In genomic region chr12:124497658-124498057, GRCh38 we compare ENCODE assay signal across 10 cellular contexts.
A peak's percentile ranks its signal among the peaks of the same experiment; 100 is the strongest.
DNase-seq lines count a peak whose midpoint lies in the region; ATAC-seq and TF ChIP-seq lines count a peak whose summit lies in the region.
"Had no signal": no experiment of that assay in that cellular context is flagged by ENCODE, and none has a peak within 500 bp of the region (broad histone marks: within the 10 kb centered on the region; RNA-seq: fewer than 3 reads in every experiment).

No MANE protein-coding gene starts in this region.

- H3K23ac ChIP-seq in H9 (ENCODE audit: insufficient read length, low read depth, low read length): no peak overlapping the region

- peaks cover 11% of the 10 kb centered on the region for H3K79me1 ChIP-seq in H9 (ENCODE audit: insufficient read depth, low read depth, low read length, poor library complexity, severe bottlenecking)

- H3K4ac ChIP-seq in H9 (ENCODE audit: low read depth, low read length): no peak overlapping the region

- no peaks in the 10 kb centered on the region; the same call in 1 of the 2 replicates for H3K27me3 Mint-ChIP-seq in H9 (ENCODE audit: low read depth)
- no peaks in the 10 kb centered on the region for H3K27me3 Mint-ChIP-seq in activated CD8-positive, alpha-beta T cell treated with anti-CD3 and anti-CD28 coated beads for 36 hours

- no peaks in the 10 kb centered on the region for H3K27me3 ChIP-seq in H9 (ENCODE audit: insufficient read depth, low read length)

- H2BK15ac ChIP-seq in H9 (ENCODE audit: low read depth, low read length): no peak overlapping the region

- H3K9me3 ChIP-seq in H9 (ENCODE audit: control insufficient read depth, low read depth, low read length): no peaks in the 10 kb centered on the region

- H4K91ac ChIP-seq in H9 (ENCODE audit: insufficient read length, low read depth, low read length): no peak overlapping the region

- no peaks in the 10 kb centered on the region; the same call in 1 of the 2 replicates for H3K4me1 ChIP-seq in H9 (ENCODE audit: insufficient read depth, low read length)

- no peak overlapping the region for H3K4me3 Mint-ChIP-seq in H9
- H3K4me3 Mint-ChIP-seq in activated CD8-positive, alpha-beta T cell treated with anti-CD3 and anti-CD28 coated beads for 36 hours: no peak overlapping the region
- H3K4me3 Mint-ChIP-seq: T-helper 1 cell treated with Interleukin-12 subunit alpha and Interleukin-12 subunit beta and Interleukin-4 antibody, amounts not matched to agents 30 μg/mL and 1 μg/mL, for 36 hours had no signal

- peaks cover 50 to 54% of the 10 kb centered on the region in 2 experiments for H3K4me1 Mint-ChIP-seq in H9
- peaks cover 73% of the 10 kb centered on the region for H3K4me1 Mint-ChIP-seq in activated CD8-positive, alpha-beta T cell treated with anti-CD3 and anti-CD28 coated beads for 36 hours (ENCODE audit: low read depth)

- no peak overlapping the region for H4K8ac ChIP-seq in H9 (replicated peaks; ENCODE audit: insufficient read length, low read depth, low read length)

- H3K9ac ChIP-seq in H9 (ENCODE audit: extremely low read depth, insufficient read length, low read length): no peak overlapping the region

- no peak overlapping the region for H2BK5ac ChIP-seq in H9 (ENCODE audit: insufficient read length, low read length)

- H3K14ac ChIP-seq in H9 (ENCODE audit: insufficient read depth, low read length): no peak overlapping the region

- peaks cover 0 to 20% (median 14%) of the 10 kb centered on the region in 3 experiments; a peak in 5 of 7 replicates for H3K36me3 Mint-ChIP-seq in H9 (ENCODE audit: insufficient read depth in 1 of 3, low read depth in 3 of 3)
- H3K36me3 Mint-ChIP-seq in activated CD8-positive, alpha-beta T cell treated with anti-CD3 and anti-CD28 coated beads for 36 hours (ENCODE audit: low read depth): peaks cover 8% of the 10 kb centered on the region

- TF ChIP-seq CTCF in H9 (conservative IDR thresholded peaks at IDR 0.05): no peak
- TF ChIP-seq CTCF in activated CD8-positive, alpha-beta T cell treated with anti-CD3 and anti-CD28 coated beads for 36 hours (IDR thresholded peaks at IDR 0.05): no peak

- no peaks in the 10 kb centered on the region for H3K23me2 ChIP-seq in H9 (ENCODE audit: insufficient read length, low read depth, low read length, poor library complexity, severe bottlenecking)

- CTCF ChIA-PET in activated CD8-positive, alpha-beta T cell treated with anti-CD3 and anti-CD28 coated beads for 36 hours (lab: Charles Lee): interaction anchor here (1.3 to 1.6 kb wide), 2 partner anchors 12 to 269 kb away, joined by 3 to 4 read pairs; no protein-coding TSS in a partner anchor

- peak overlapping the region in 2 of 3 experiments; percentile 66 to 88; a peak in 3 of 7 replicates for H3K27ac Mint-ChIP-seq in H9
- no peak overlapping the region for H3K27ac Mint-ChIP-seq in activated CD8-positive, alpha-beta T cell treated with anti-CD3 and anti-CD28 coated beads for 36 hours
- H3K27ac Mint-ChIP-seq: T-helper 1 cell treated with Interleukin-12 subunit alpha and Interleukin-12 subunit beta and Interleukin-4 antibody, amounts not matched to agents 30 μg/mL and 1 μg/mL, for 36 hours had no signal

- intact Hi-C loops in activated CD8-positive, alpha-beta T cell treated with anti-CD3 and anti-CD28 coated beads for 36 hours (cut with micrococcal nuclease): no loop called here

- DNase-seq in H9 (no peak), left kidney (ENCODE audit: low read depth, low spot score) (peak; percentile 73), H4 (ENCODE audit: low spot score) (no peak)
- DNase-seq in effector CD8-positive, alpha-beta T cell (lab: John Stamatoyannopoulos, UW): no peak
- no peak for DNase-seq in activated CD8-positive, alpha-beta T cell treated with anti-CD3 and anti-CD28 coated beads for 36 hours
- DNase-seq: NCI-H1048 had no signal

- H2BK12ac ChIP-seq in H9 (ENCODE audit: insufficient read length, low read depth, low read length): no peak overlapping the region

- no peaks in the 10 kb centered on the region for H4K20me1 ChIP-seq in H9 (ENCODE audit: control insufficient read depth, insufficient read depth, insufficient read length)

- no peaks in the 10 kb centered on the region for H3K9me3 Mint-ChIP-seq in H9
- H3K9me3 Mint-ChIP-seq in activated CD8-positive, alpha-beta T cell treated with anti-CD3 and anti-CD28 coated beads for 36 hours: no peaks in the 10 kb centered on the region
- H3K9me3 Mint-ChIP-seq: T-helper 1 cell treated with Interleukin-12 subunit alpha and Interleukin-12 subunit beta and Interleukin-4 antibody, amounts not matched to agents 30 μg/mL and 1 μg/mL, for 36 hours had no signal

- H3K27ac ChIP-seq in H9 (ENCODE audit: insufficient read length, low read depth, low read length) (no peak overlapping the region), cingulate gyrus (ENCODE audit: low read depth, low read length) (peak overlapping the region; percentile 76), temporal lobe (ENCODE audit: low read depth, low read length) (peak overlapping the region; percentile 77)

- no peak overlapping the region for H4K5ac ChIP-seq in H9 (ENCODE audit: insufficient read length, low read depth, low read length)

- no peak overlapping the region for H2BK120ac ChIP-seq in H9 (ENCODE audit: low read depth, low read length, poor library complexity, severe bottlenecking)

- H3T11ph ChIP-seq in H9 (ENCODE audit: low read length): no peak overlapping the region

- H3K18ac ChIP-seq in H9 (ENCODE audit: insufficient read length, low read depth, low read length): no peak overlapping the region

- no peak overlapping the region for H2AFZ ChIP-seq in H9 (ENCODE audit: low read length)

- no peak overlapping the region for H3K4me2 ChIP-seq in H9 (ENCODE audit: insufficient read depth, insufficient read length, low read length)

- H2AK5ac ChIP-seq in H9 (ENCODE audit: insufficient read length, low read length): no peak overlapping the region

- ATAC-seq in activated CD8-positive, alpha-beta T cell treated with anti-CD3 and anti-CD28 coated beads for 36 hours: no peak
- ATAC-seq in GM18520 (IDR thresholded peaks at IDR 0.05; ENCODE audit: unreplicated experiment): no peak

- POLR2A ChIA-PET in activated CD8-positive, alpha-beta T cell treated with anti-CD3 and anti-CD28 coated beads for 36 hours (lab: Charles Lee): interaction anchor here (0.8 kb wide), 1 partner anchor 13 kb away, joined by 3 read pairs; no protein-coding TSS in a partner anchor

- no CpG with 5 or more reads among the region's 7 CpGs for WGBS in H9 (ENCODE audit: extremely low coverage, insufficient read length, low lambda C conversion rate)

- H3K56ac ChIP-seq in H9 (ENCODE audit: insufficient read length, low read depth, low read length): no peak overlapping the region

- peaks cover 24% of the 10 kb centered on the region; the same call in 1 of the 2 replicates for H3K79me2 ChIP-seq in H9 (ENCODE audit: insufficient read depth, low read length)

- H2BK20ac ChIP-seq in H9 (ENCODE audit: low read depth, low read length, poor library complexity, severe bottlenecking): no peak overlapping the region
